In the genomic region with DNA sequence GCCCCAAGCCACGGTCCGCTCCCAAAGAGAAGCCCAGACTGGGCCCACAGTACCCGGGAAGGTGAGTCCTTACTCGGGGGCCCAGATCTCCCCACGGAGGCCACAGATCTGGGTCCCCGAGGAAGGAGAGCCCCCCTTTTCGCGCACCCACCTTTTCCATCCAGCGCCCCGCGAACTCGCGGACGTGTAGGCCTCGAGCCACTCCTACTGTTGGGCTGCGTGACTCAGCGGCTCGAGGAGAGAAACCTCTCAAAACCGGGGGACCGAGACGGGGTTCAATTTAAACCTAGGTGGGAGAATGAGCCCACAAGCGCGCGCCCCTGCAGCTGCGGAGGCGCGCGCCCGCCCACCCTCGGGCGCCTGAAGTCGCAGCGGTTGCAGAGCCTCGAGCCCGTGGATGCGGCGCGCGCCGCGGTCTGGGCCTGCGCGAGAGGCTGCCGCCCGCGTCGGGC, we compare ENCODE assay signal across 12 cellular contexts. TPM values are rescaled to one million over a fixed set of nuclear protein-coding genes. Genes with fewer than 3 reads are reported as not detected.
DNase-seq lines count a peak whose midpoint lies in the region; ATAC-seq and TF ChIP-seq lines count a peak whose summit lies in the region.
"Had no signal": no experiment of that assay in that cellular context is flagged by ENCODE, and none has a peak within 500 bp of the region (broad histone marks: within the 10 kb centered on the region; RNA-seq: fewer than 3 reads in every experiment).

No MANE protein-coding gene starts in this region.

- H3K9me2 ChIP-seq in hepatocyte (replicated peaks; ENCODE audit: insufficient read depth), result no peaks in the 10 kb centered on the region

- WGBS in hepatocyte (ENCODE audit: low lambda C conversion rate, missing lambda C conversion rate), result 3% methylated on average over 42 of the region's 47 CpGs

- peak overlapping the region; percentile 94 for H2AFZ ChIP-seq in hepatocyte

- intact Hi-C loops in sciatic nerve (cut with DNase I), result no loop called here

- H3K4me1 ChIP-seq in SJSA1 (replicated peaks) (peaks cover 5% of the 10 kb centered on the region), hepatocyte (ENCODE audit: insufficient read depth) (peaks cover 7% of the 10 kb centered on the region)

- ATAC-seq in GM19351 (IDR thresholded peaks at IDR 0.05; ENCODE audit: unreplicated experiment) (peak; percentile 6), sciatic nerve (peak; percentile 69), GM21737 (IDR thresholded peaks at IDR 0.05; ENCODE audit: unreplicated experiment) (no peak), HG02642 (IDR thresholded peaks at IDR 0.05; ENCODE audit: poor library complexity, unreplicated experiment) (no peak)

- peak overlapping the region; percentile 99 for H3K4me2 ChIP-seq in hepatocyte

- DNase-seq in SJSA1 (ENCODE audit: low read depth in 1 of 2, low spot score in 2 of 2) (no peak), hepatocyte (ENCODE audit: low spot score) (peak; percentile 24), sciatic nerve (ENCODE audit: low spot score) (no peak), NCI-H1436 (lab: John Stamatoyannopoulos, UW) (no peak)
- DNase-seq in stimulated activated naive CD4-positive, alpha-beta T cell treated with Interleukin-2 at 50 U/mL for 16 hours (lab: John Stamatoyannopoulos, UW), result no peak
- DNase-seq: activated CD4-positive, alpha-beta T cell treated with anti-CD3 and anti-CD28 coated beads for 4 hours; RPMI8226 had no signal

- no peaks in the 10 kb centered on the region for H3K36me3 ChIP-seq in SJSA1
- H3K36me3 ChIP-seq in hepatocyte (replicated peaks; ENCODE audit: insufficient read depth, low read depth), result no peaks in the 10 kb centered on the region

- peaks cover 2% of the 10 kb centered on the region for H4K20me1 ChIP-seq in hepatocyte (ENCODE audit: insufficient read depth, poor library complexity, severe bottlenecking)

- H3K27me3 ChIP-seq in SJSA1 (replicated peaks) (peaks cover 17% of the 10 kb centered on the region; the same call in 1 of the 2 replicates), hepatocyte (peaks cover 100% of the 10 kb centered on the region)

- H3K4me3 ChIP-seq in SJSA1 (peak overlapping the region; percentile 45), hepatocyte (peak overlapping the region; percentile 16)

- no peak for TF ChIP-seq CTCF in hepatocyte (IDR thresholded peaks at IDR 0.05; ENCODE audit: poor library complexity)

- no peaks in the 10 kb centered on the region; the same call in 1 of the 2 replicates for H3K9me3 ChIP-seq in SJSA1 (replicated peaks)
- H3K9me3 ChIP-seq in hepatocyte (ENCODE audit: low read depth), result no peaks in the 10 kb centered on the region

- no peaks in the 10 kb centered on the region for H3K79me2 ChIP-seq in hepatocyte

- H3K27ac ChIP-seq in SJSA1 (no peak overlapping the region), hepatocyte (no peak overlapping the region)
- H3K27ac ChIP-seq: GM23248 had no signal

RNA-seq across cellular contexts. Expression of gene SIX6, which starts 6.3 kb away (rescaled TPM):
- not detected in 2 replicates for total RNA-seq in SJSA1 (2014; rRNA removed; shearing (Covaris generic))
- total RNA-seq in hepatocyte, result not detected in 2 replicates
- not detected in 2 replicates for polyA plus RNA-seq in hepatocyte
- total RNA-seq in sciatic nerve, result not detected
- total RNA-seq: GM23248, mononuclear cell had no signal
- polyA plus RNA-seq: GM23248 had no signal

RNA-seq across cellular contexts. Expression of gene C14orf39, which starts 29.4 kb away (rescaled TPM):
- 0.05 TPM in 1 of 2 replicates, not detected in the other for total RNA-seq in SJSA1 (2014; rRNA removed; shearing (Covaris generic))
- total RNA-seq in hepatocyte (0.28 and 0.37 TPM in 2 replicates), sciatic nerve (4.4 TPM)
- polyA plus RNA-seq in hepatocyte, result 0.45 TPM in 1 of 2 replicates, not detected in the other
- total RNA-seq: GM23248, mononuclear cell had no signal
- polyA plus RNA-seq: GM23248 had no signal

Comparison
In these comparisons a context has a peak if more than half of its experiments do, and no peak if none do; other contexts are left out.
1. ATAC-seq: peak in GM19351 (single experiment) and sciatic nerve (single experiment); none in GM21737 (single experiment) and HG02642 (single experiment).